In genomic region chr19:52956917-52957316, GRCh38 we compare ENCODE assay signal across 11 cellular contexts. TPM values are rescaled to one million over a fixed set of nuclear protein-coding genes. Genes with fewer than 3 reads are reported as not detected.
"Had no signal": no experiment of that assay in that cellular context is flagged by ENCODE, and none has a peak within 500 bp of the region (broad histone marks: within the 10 kb centered on the region; RNA-seq: fewer than 3 reads in every experiment).

No MANE protein-coding gene starts in this region.

- H3K27ac ChIP-seq: GM23248, HL-60 had no signal

- ATAC-seq: HCT116 had no signal

- H3K9ac ChIP-seq: GM23248 had no signal

- H2AFZ ChIP-seq: GM23248 had no signal

- H3K4me3 Mint-ChIP-seq: HFFc6 had no signal

- H3K4me3 ChIP-seq: GM23248, HAP-1 had no signal

- DNase-seq: GM23248, GOT3, H7, HFFc6, IMR-90, KBM-7 had no signal

- H3K27ac Mint-ChIP-seq: HFFc6 had no signal

- H3K4me1 ChIP-seq: HAP-1 had no signal

RNA-seq across cellular contexts. Expression of gene ZNF816, which starts 5.8 kb away (rescaled TPM):
- total RNA-seq: HT1080 had no signal

RNA-seq across cellular contexts. Expression of gene ZNF888, which starts 33.7 kb away (rescaled TPM):
- total RNA-seq: HT1080 had no signal

RNA-seq across cellular contexts. Expression of gene ERVV-1, which starts 56.8 kb away (rescaled TPM):
- total RNA-seq: GM23248, H4, HFFc6, HT1080, IMR-90 had no signal
- polyA plus RNA-seq: GM23248, IMR-90 had no signal
